In the genomic region with DNA sequence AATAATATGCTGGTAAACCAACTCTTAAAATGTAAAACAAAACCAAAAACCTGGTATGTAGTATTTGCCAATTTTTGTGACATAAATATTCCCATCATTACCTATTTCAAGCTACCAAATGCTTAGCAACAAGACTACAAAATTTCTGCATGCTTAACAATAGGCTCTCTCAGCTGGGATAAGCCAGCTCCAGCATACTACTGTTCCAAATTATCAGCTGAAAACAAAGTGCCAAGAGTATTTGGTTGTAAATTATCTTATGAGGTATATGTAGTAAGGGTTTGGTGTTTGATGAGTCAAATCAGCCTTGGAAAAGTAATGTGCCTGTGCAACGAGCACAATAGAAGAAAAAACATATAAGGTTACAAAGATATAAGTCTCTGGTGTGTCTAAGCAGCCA, we compare ENCODE assay signal across 19 cellular contexts.
"Had no signal": no experiment of that assay in that cellular context is flagged by ENCODE, and none has a peak within 500 bp of the region (broad histone marks: within the 10 kb centered on the region; RNA-seq: fewer than 3 reads in every experiment).

No MANE protein-coding gene starts in this region.

- FAIRE-seq: small intestine, urothelium cell line had no signal

- H3K4me1 Mint-ChIP-seq: naive thymus-derived CD4-positive, alpha-beta T cell; nephron progenitor cell had no signal

- DNase-seq: cortex of kidney; dorsolateral prefrontal cortex; effector CD8-positive, alpha-beta T cell; gastrocnemius medialis; heart right ventricle; hypothalamus; kidney glomerular epithelial cell; mesendoderm; naive thymus-derived CD4-positive, alpha-beta T cell; nephron progenitor cell; ovary; sigmoid colon; small intestine; stimulated activated CD4-positive, alpha-beta T cell treated with anti-CD3 and anti-CD28 coated beads, Interleukin-12 subunit alpha, Interleukin-12 subunit beta, amount 100 ng/mL, for 4 hours; stimulated activated naive CD4-positive, alpha-beta T cell had no signal

- H3K36me3 Mint-ChIP-seq: naive thymus-derived CD4-positive, alpha-beta T cell; type B pancreatic cell had no signal

- H3K9me3 ChIP-seq: gastrocnemius medialis, heart right ventricle, neutrophil, ovary, right atrium auricular region, sigmoid colon had no signal

- H3K27me3 ChIP-seq: dorsolateral prefrontal cortex, gastrocnemius medialis, heart right ventricle, neutrophil, ovary, right atrium auricular region, sigmoid colon had no signal

- ATAC-seq: gastrocnemius medialis; heart right ventricle; naive thymus-derived CD4-positive, alpha-beta T cell had no signal

- H3K4me3 ChIP-seq: dorsolateral prefrontal cortex, gastrocnemius medialis, heart right ventricle, ovary, right atrium auricular region, sigmoid colon had no signal

- H3K27ac Mint-ChIP-seq: naive thymus-derived CD4-positive, alpha-beta T cell; nephron progenitor cell; type B pancreatic cell had no signal

- H3K36me3 ChIP-seq: gastrocnemius medialis, heart right ventricle, neutrophil, ovary, right atrium auricular region, sigmoid colon had no signal

- H3K27me3 Mint-ChIP-seq: naive thymus-derived CD4-positive, alpha-beta T cell; type B pancreatic cell had no signal

- H3K4me3 Mint-ChIP-seq: naive thymus-derived CD4-positive, alpha-beta T cell; nephron progenitor cell; type B pancreatic cell had no signal

- H3K9me3 Mint-ChIP-seq: nephron progenitor cell, type B pancreatic cell had no signal

- H3K4me1 ChIP-seq: gastrocnemius medialis, right atrium auricular region had no signal

- H3K27ac ChIP-seq: dorsolateral prefrontal cortex, gastrocnemius medialis, neutrophil, ovary, right atrium auricular region, sigmoid colon had no signal
